In the genomic region with DNA sequence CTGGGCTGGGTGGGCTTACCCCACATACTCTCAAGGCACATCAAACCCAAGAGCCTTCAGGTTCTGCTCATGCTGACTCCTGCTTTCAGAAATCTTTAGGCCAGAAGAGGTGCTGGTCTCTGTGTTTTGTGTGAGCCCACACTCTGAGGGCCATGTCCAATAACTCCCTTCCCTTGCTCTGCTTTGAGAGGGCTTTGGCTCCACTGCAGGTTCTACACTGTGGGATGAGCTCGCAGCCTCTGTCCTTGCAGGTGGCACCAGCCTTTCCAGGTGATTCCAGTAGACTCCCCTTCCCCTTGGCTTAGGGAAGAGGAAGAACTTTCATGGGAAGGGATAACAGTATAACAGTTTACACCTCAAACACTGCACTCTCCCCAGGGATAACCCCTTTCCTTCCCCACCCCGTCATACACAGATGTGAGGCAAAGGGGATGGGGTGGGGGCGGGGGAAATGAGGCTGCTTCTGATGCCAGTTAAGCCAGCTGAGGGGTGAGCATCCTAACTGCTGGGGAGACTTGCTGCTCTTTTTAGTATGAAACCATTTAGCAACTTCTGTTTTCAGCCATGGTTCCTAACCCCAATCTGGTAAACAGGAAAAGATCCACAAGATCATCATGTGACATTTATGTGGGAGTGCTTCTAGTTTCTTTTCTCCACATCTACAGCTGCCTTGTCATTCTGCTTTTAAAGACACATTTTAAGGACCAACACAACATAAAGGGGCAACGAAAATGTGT, we compare ENCODE assay signal across 11 cellular contexts.
DNase-seq lines count a peak whose midpoint lies in the region; ATAC-seq and TF ChIP-seq lines count a peak whose summit lies in the region.
"Had no signal": no experiment of that assay in that cellular context is flagged by ENCODE, and none has a peak within 500 bp of the region (broad histone marks: within the 10 kb centered on the region; RNA-seq: fewer than 3 reads in every experiment).

No MANE protein-coding gene starts in this region.

- H3K4me3 ChIP-seq in BLaER1, result peak overlapping the region; percentile 27; the same call in 1 of the 2 replicates
- H3K4me3 ChIP-seq in fibroblast of villous mesenchyme (ENCODE audit: low read depth, low read length), result no peak overlapping the region
- H3K4me3 ChIP-seq in esophagus muscularis mucosa, result no peak overlapping the region
- H3K4me3 ChIP-seq: spleen had no signal

- no peak for TF ChIP-seq CTCF in fibroblast of villous mesenchyme (IDR thresholded peaks at IDR 0.05; ENCODE audit: insufficient read depth, low read depth, low read length)
- no peak for TF ChIP-seq CTCF in esophagus muscularis mucosa (IDR thresholded peaks at IDR 0.05)

- ATAC-seq in GM18858 (IDR thresholded peaks at IDR 0.05; ENCODE audit: unreplicated experiment) (peak; percentile 29), HG03442 (IDR thresholded peaks at IDR 0.05; ENCODE audit: unreplicated experiment) (peak; percentile 37)

- H4K20me1 ChIP-seq in BLaER1, result no peaks in the 10 kb centered on the region

- H3K9ac ChIP-seq in BLaER1, result 0 out of 2 replicates have a peak overlapping the region, but pooled peaks have one; percentile 17

- H3K27ac ChIP-seq in BLaER1 (peak overlapping the region; percentile 69), esophagus muscularis mucosa (replicated peaks in 1 of 4) (no peak overlapping the region)

- peak; percentile 58 for DNase-seq in fibroblast of villous mesenchyme (ENCODE audit: low read depth)
- DNase-seq in NCI-H524 (lab: John Stamatoyannopoulos, UW), result no peak
- DNase-seq in NCI-H1694 (lab: John Stamatoyannopoulos, UW), result no peak
- no peak for DNase-seq in NCI-H446 treated with DMSO at 0.1 percent for 48 hours (lab: John Stamatoyannopoulos, UW)
- no peak for DNase-seq in esophagus muscularis mucosa (ENCODE audit: extremely low spot score)
- DNase-seq: KG1, NCI-H526, spleen had no signal

- H3K4me1 ChIP-seq in BLaER1, result peaks cover 40% of the 10 kb centered on the region
- peaks cover 0 to 23% (median 16%) of the 10 kb centered on the region in 4 donors for H3K4me1 ChIP-seq in esophagus muscularis mucosa

- TF ChIP-seq EP300 in esophagus muscularis mucosa (IDR thresholded peaks at IDR 0.05), result no peak

- H3K4me2 ChIP-seq in BLaER1, result peak overlapping the region; percentile 76

- no peaks in the 10 kb centered on the region for H3K27me3 ChIP-seq in BLaER1
- H3K27me3 ChIP-seq in esophagus muscularis mucosa, result no peaks in the 10 kb centered on the region
- H3K27me3 ChIP-seq: spleen had no signal

- H3K36me3 ChIP-seq in BLaER1, result no peaks in the 10 kb centered on the region
- no peaks in the 10 kb centered on the region for H3K36me3 ChIP-seq in esophagus muscularis mucosa

- no peaks in the 10 kb centered on the region for H3K9me3 ChIP-seq in BLaER1
- H3K9me3 ChIP-seq in esophagus muscularis mucosa, result no peaks in the 10 kb centered on the region
- H3K9me3 ChIP-seq: spleen had no signal

- no peak for TF ChIP-seq POLR2A in esophagus muscularis mucosa (IDR thresholded peaks at IDR 0.05; ENCODE audit: low read depth)

- intact Hi-C loops in esophagus muscularis mucosa (cut with DNase I), result no loop called here

- 80% methylated on average over 4 of the region's 4 CpGs for WGBS in esophagus muscularis mucosa
